ENCODE assay signal across 9 cellular contexts in the genomic region with DNA sequence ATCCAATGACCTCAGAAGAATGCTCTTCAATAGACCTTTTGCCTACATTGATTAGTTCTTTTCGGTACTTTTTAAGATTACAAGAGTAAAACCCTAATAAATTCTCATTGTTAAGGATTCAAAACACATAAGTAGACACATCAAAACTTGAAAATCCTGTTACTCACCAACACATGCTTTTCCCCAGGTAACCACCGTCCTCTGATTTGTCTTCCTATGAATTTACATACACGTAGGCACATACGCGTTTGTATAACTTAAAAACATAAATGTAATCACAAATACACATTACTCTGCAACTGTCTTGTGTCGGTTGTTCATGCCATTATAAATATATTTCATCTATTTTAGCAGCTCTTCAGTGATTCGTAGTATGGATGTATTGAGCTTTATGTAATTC. TPM values are rescaled to one million over a fixed set of nuclear protein-coding genes. Genes with fewer than 3 reads are reported as not detected.
DNase-seq lines count a peak whose midpoint lies in the region; ATAC-seq and TF ChIP-seq lines count a peak whose summit lies in the region.
"Had no signal": no experiment of that assay in that cellular context is flagged by ENCODE, and none has a peak within 500 bp of the region (broad histone marks: within the 10 kb centered on the region; RNA-seq: fewer than 3 reads in every experiment).

No MANE protein-coding gene starts in this region.

- intact Hi-C loops in activated naive CD4-positive, alpha-beta T cell treated with anti-CD3 and anti-CD28 coated beads for 36 hours (cut with micrococcal nuclease) = loop anchor here (1.0 to 5.0 kb wide), 11 partner anchors 22 to 1986 kb away; partner anchors contain the start of genes ALDH1L2, APPL2, CRY1 and NT5DC3
- intact Hi-C loops in activated T-helper 2 cell treated with anti-CD3 and anti-CD28 coated beads, Interferon-gamma antibody, Interleukin-2, Interleukin-4, amounts not matched to agents 10 μg/mL and 5 μg/mL and 100 μg/mL, durations not matched to agents 14 hours and 24 hours and 36 hours (cut with micrococcal nuclease) = loop anchor here (1.0 to 5.0 kb wide), 3 partner anchors 22 to 649 kb away; partner anchors contain the start of genes ALDH1L2, C12orf75 and CHST11
- intact Hi-C loops in left lung (cut with DNase I) = no loop called here
- intact Hi-C loops in thyroid gland (cut with DNase I) = no loop called here
- intact Hi-C loops in aorta (cut with DNase I) = no loop called here

- TF ChIP-seq POLR2A in thyroid gland (IDR thresholded peaks at IDR 0.05) = no peak

- H3K4me1 ChIP-seq in left lung (peaks cover 19 to 35% of the 10 kb centered on the region in 2 donors), thyroid gland (peaks cover 12 to 23% of the 10 kb centered on the region in 2 donors), aorta (ENCODE audit: control insufficient read depth in 1 of 2, insufficient read depth in 2 of 2, low read length in 2 of 2) (no peaks in the 10 kb centered on the region)

- DNase-seq in activated naive CD4-positive, alpha-beta T cell treated with anti-CD3 and anti-CD28 coated beads for 36 hours = no peak
- no peak for DNase-seq in activated naive CD4-positive, alpha-beta T cell treated with Interleukin-2 at 50 U/mL for 16 hours
- DNase-seq in activated T-helper 2 cell treated with anti-CD3 and anti-CD28 coated beads, Interferon-gamma antibody, Interleukin-2, Interleukin-4, amounts not matched to agents 10 μg/mL and 5 μg/mL and 100 μg/mL, durations not matched to agents 14 hours and 24 hours and 36 hours (ENCODE audit: low spot score) = no peak
- DNase-seq in left lung = no peak
- DNase-seq in thyroid gland = no peak
- no peak for DNase-seq in aorta
- DNase-seq: foreskin melanocyte had no signal

- peak overlapping the region; percentile 90 for H3K4me3 Mint-ChIP-seq in activated naive CD4-positive, alpha-beta T cell treated with anti-CD3 and anti-CD28 coated beads for 36 hours
- H3K4me3 Mint-ChIP-seq in activated T-helper 2 cell treated with anti-CD3 and anti-CD28 coated beads, Interferon-gamma antibody, Interleukin-2, Interleukin-4, amounts not matched to agents 10 μg/mL and 5 μg/mL and 100 μg/mL, durations not matched to agents 14 hours and 24 hours and 36 hours (ENCODE audit: low read depth) = peak overlapping the region; percentile 96

- H3K36me3 ChIP-seq in left lung (peaks cover 0 to under 1% of the 10 kb centered on the region in 2 donors), thyroid gland (no peaks in the 10 kb centered on the region), aorta (ENCODE audit: control insufficient read depth in 1 of 2, insufficient read depth in 2 of 2, low read length in 1 of 2) (no peaks in the 10 kb centered on the region)

- no peaks in the 10 kb centered on the region for H3K9me3 ChIP-seq in left lung
- H3K9me3 ChIP-seq in thyroid gland = no peaks in the 10 kb centered on the region
- H3K9me3 ChIP-seq in aorta (ENCODE audit: control insufficient read depth, low read length) = no peaks in the 10 kb centered on the region

- peaks cover 28% of the 10 kb centered on the region for H3K4me1 Mint-ChIP-seq in activated naive CD4-positive, alpha-beta T cell treated with anti-CD3 and anti-CD28 coated beads for 36 hours (ENCODE audit: low read depth)
- H3K4me1 Mint-ChIP-seq in activated T-helper 2 cell treated with anti-CD3 and anti-CD28 coated beads, Interferon-gamma antibody, Interleukin-2, Interleukin-4, amounts not matched to agents 10 μg/mL and 5 μg/mL and 100 μg/mL, durations not matched to agents 14 hours and 24 hours and 36 hours (ENCODE audit: low read depth) = peaks cover 26% of the 10 kb centered on the region

- CTCF ChIA-PET in activated naive CD4-positive, alpha-beta T cell treated with anti-CD3 and anti-CD28 coated beads for 36 hours (lab: Charles Lee) = no interaction called here

- ATAC-seq in left lung = no peak
- no peak for ATAC-seq in HG03159 (IDR thresholded peaks at IDR 0.05; ENCODE audit: unreplicated experiment)
- no peak for ATAC-seq in HG03565 (IDR thresholded peaks at IDR 0.05; ENCODE audit: unreplicated experiment)
- ATAC-seq in aorta (ENCODE audit: low FRiP score) = no peak

- 60 to 63% methylated on average over 7 of the region's 7 CpGs for WGBS in thyroid gland, 2 donors
- WGBS in aorta, 2 donors = 49 to 55% methylated on average over 7 of the region's 7 CpGs

- no peak overlapping the region for H3K27ac ChIP-seq in left lung
- H3K27ac ChIP-seq in thyroid gland = no peak overlapping the region
- H3K27ac ChIP-seq in aorta (ENCODE audit: low read depth in 1 of 2, low read length in 2 of 2) = no peak overlapping the region

- peaks cover 3% of the 10 kb centered on the region for H3K9me3 Mint-ChIP-seq in activated naive CD4-positive, alpha-beta T cell treated with anti-CD3 and anti-CD28 coated beads for 36 hours
- H3K9me3 Mint-ChIP-seq in activated T-helper 2 cell treated with anti-CD3 and anti-CD28 coated beads, Interferon-gamma antibody, Interleukin-2, Interleukin-4, amounts not matched to agents 10 μg/mL and 5 μg/mL and 100 μg/mL, durations not matched to agents 14 hours and 24 hours and 36 hours = peaks cover 4% of the 10 kb centered on the region

- H3K4me3 ChIP-seq in left lung = peak overlapping the region; percentile 68 to 85
- H3K4me3 ChIP-seq in thyroid gland (replicated peaks in 1 of 3) = peak overlapping the region in 2 of 3 donors; percentile 24 to 98
- peak overlapping the region in 1 of 2 donors; percentile 46 for H3K4me3 ChIP-seq in aorta (ENCODE audit: low read length in 2 of 2)

- H3K27ac Mint-ChIP-seq in activated naive CD4-positive, alpha-beta T cell treated with anti-CD3 and anti-CD28 coated beads for 36 hours = no peak overlapping the region
- peak overlapping the region; percentile 85 for H3K27ac Mint-ChIP-seq in activated T-helper 2 cell treated with anti-CD3 and anti-CD28 coated beads, Interferon-gamma antibody, Interleukin-2, Interleukin-4, amounts not matched to agents 10 μg/mL and 5 μg/mL and 100 μg/mL, durations not matched to agents 14 hours and 24 hours and 36 hours

- H3K36me3 Mint-ChIP-seq in activated naive CD4-positive, alpha-beta T cell treated with anti-CD3 and anti-CD28 coated beads for 36 hours (ENCODE audit: low read depth) = no peaks in the 10 kb centered on the region
- peaks cover 18% of the 10 kb centered on the region for H3K36me3 Mint-ChIP-seq in activated T-helper 2 cell treated with anti-CD3 and anti-CD28 coated beads, Interferon-gamma antibody, Interleukin-2, Interleukin-4, amounts not matched to agents 10 μg/mL and 5 μg/mL and 100 μg/mL, durations not matched to agents 14 hours and 24 hours and 36 hours (ENCODE audit: low read depth)

- H3K27me3 ChIP-seq in left lung (no peaks in the 10 kb centered on the region), thyroid gland (no peaks in the 10 kb centered on the region), aorta (ENCODE audit: control insufficient read depth in 1 of 2, insufficient read depth in 2 of 2, low read length in 1 of 2) (no peaks in the 10 kb centered on the region)

- peaks cover 14% of the 10 kb centered on the region for H3K27me3 Mint-ChIP-seq in activated naive CD4-positive, alpha-beta T cell treated with anti-CD3 and anti-CD28 coated beads for 36 hours (ENCODE audit: low read depth)
- H3K27me3 Mint-ChIP-seq in activated T-helper 2 cell treated with anti-CD3 and anti-CD28 coated beads, Interferon-gamma antibody, Interleukin-2, Interleukin-4, amounts not matched to agents 10 μg/mL and 5 μg/mL and 100 μg/mL, durations not matched to agents 14 hours and 24 hours and 36 hours (ENCODE audit: low read depth) = peaks cover 23% of the 10 kb centered on the region

- no peak for TF ChIP-seq CTCF in left lung (IDR thresholded peaks at IDR 0.05)
- TF ChIP-seq CTCF in thyroid gland (IDR thresholded peaks at IDR 0.05) = no peak

RNA-seq across cellular contexts. Expression of gene WASHC4, which starts 0.9 kb away (rescaled TPM):
- total RNA-seq in activated naive CD4-positive, alpha-beta T cell treated with anti-CD3 and anti-CD28 coated beads for 36 hours = 10 to 100 TPM; 23.7 to 26.0 TPM
- total RNA-seq in activated T-helper 2 cell treated with anti-CD3 and anti-CD28 coated beads, Interferon-gamma antibody, Interleukin-2, Interleukin-4, amounts not matched to agents 10 μg/mL and 5 μg/mL and 100 μg/mL, durations not matched to agents 14 hours and 24 hours and 36 hours = 38.4 and 41.3 TPM in 2 replicates
- total RNA-seq in left lung = 10 to 100 TPM; 52.1 to 75.4 TPM
- total RNA-seq in thyroid gland = 100 to 1,000 TPM in 1 of 4 donors, 10 to 100 TPM in 3; 64.3 to 111 (median 81.0) TPM
- 10 to 100 TPM; 50.6 to 86.2 TPM for total RNA-seq in aorta
- 10 to 100 TPM; 11.5 to 23.7 TPM for polyA plus RNA-seq in aorta

RNA-seq across cellular contexts. Expression of gene ALDH1L2, which starts 22.4 kb away (rescaled TPM):
- total RNA-seq in activated naive CD4-positive, alpha-beta T cell treated with anti-CD3 and anti-CD28 coated beads for 36 hours = 10 to 100 TPM; 12.2 to 14.3 TPM
- 1.0 and 1.4 TPM in 2 replicates for total RNA-seq in activated T-helper 2 cell treated with anti-CD3 and anti-CD28 coated beads, Interferon-gamma antibody, Interleukin-2, Interleukin-4, amounts not matched to agents 10 μg/mL and 5 μg/mL and 100 μg/mL, durations not matched to agents 14 hours and 24 hours and 36 hours
- 10 to 100 TPM; 21.4 to 29.3 TPM for total RNA-seq in left lung
- 1 to 10 TPM; 2.1 to 9.1 (median 4.3) TPM for total RNA-seq in thyroid gland
- 10 to 100 TPM; 17.2 to 35.2 TPM for total RNA-seq in aorta
- polyA plus RNA-seq in aorta = 1 to 10 TPM; 1.6 to 3.4 TPM

Comparison
In these comparisons a context has a peak if more than half of its experiments do, and no peak if none do; other contexts are left out.
1. intact Hi-C loops: an anchor here in activated naive CD4-positive, alpha-beta T cell treated with anti-CD3 and anti-CD28 coated beads for 36 hours (1.0 to 5.0 kb wide) and activated T-helper 2 cell treated with anti-CD3 and anti-CD28 coated beads, Interferon-gamma antibody, Interleukin-2, Interleukin-4, amounts not matched to agents 10 μg/mL and 5 μg/mL and 100 μg/mL, durations not matched to agents 14 hours and 24 hours and 36 hours (1.0 to 5.0 kb wide); none called in left lung, thyroid gland and aorta.